15 cellular contexts compared by ENCODE assay signal in the genomic region with DNA sequence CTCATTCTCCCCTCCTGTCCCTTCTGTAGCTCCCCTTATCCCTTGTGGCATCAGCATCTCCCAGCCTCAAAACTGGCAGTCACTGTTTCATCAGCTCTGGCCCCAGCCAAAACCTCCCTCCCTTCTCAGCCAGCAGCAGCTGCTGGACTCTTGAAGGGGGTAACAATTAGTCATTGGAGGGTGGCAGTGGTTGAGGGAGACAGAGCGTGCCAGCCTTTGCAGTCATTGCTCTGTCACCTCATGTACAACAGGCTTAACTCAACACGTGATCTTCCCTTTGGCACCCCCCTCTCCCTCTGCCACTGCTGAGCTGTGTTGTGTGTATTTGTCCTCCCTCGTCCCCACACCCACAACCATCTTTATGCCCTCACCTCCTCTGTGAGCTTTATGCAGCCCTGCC. TPM values are rescaled to one million over a fixed set of nuclear protein-coding genes. Genes with fewer than 3 reads are reported as not detected.
DNase-seq lines count a peak whose midpoint lies in the region; ATAC-seq and TF ChIP-seq lines count a peak whose summit lies in the region.
"Had no signal": no experiment of that assay in that cellular context is flagged by ENCODE, and none has a peak within 500 bp of the region (broad histone marks: within the 10 kb centered on the region; RNA-seq: fewer than 3 reads in every experiment).

No MANE protein-coding gene starts in this region.

- H3K4me3 ChIP-seq in thyroid gland (replicated peaks in 1 of 3) = no peak overlapping the region
- H3K4me3 ChIP-seq: SK-N-MC, uterus had no signal

- DNase-seq in NK-92 treated with Interleukin-12 subunit alpha and Interleukin-12 subunit beta, amount 100 ng/mL, for 24 hours (lab: John Stamatoyannopoulos, UW) = peak; percentile 5
- DNase-seq in NK-92 (lab: John Stamatoyannopoulos, UW; ENCODE audit: unreplicated experiment) (no peak), NCI-H2107 (lab: John Stamatoyannopoulos, UW) (peak; percentile 86), renal cortical epithelial cell (ENCODE audit: low read depth) (peak; percentile 30), hepatic stellate cell (ENCODE audit: low spot score) (no peak), thyroid gland (no peak), COLO668 (lab: John Stamatoyannopoulos, UW; ENCODE audit: unreplicated experiment) (no peak)
- DNase-seq: activated CD4-positive, CD25-positive, alpha-beta regulatory T cell treated with anti-CD3 and anti-CD28 coated beads, Interleukin-2, amount 50 U/mL, for 72 hours; activated T-cell treated with anti-CD3 and anti-CD28 coated beads, Interleukin-2, amount 50 U/mL, for 24 hours; KBM-7; uterus had no signal

- intact Hi-C loops in thyroid gland (cut with DNase I) = no loop called here

- H3K9me3 ChIP-seq in thyroid gland = no peaks in the 10 kb centered on the region
- H3K9me3 ChIP-seq: uterus had no signal

- no peaks in the 10 kb centered on the region for H3K27me3 ChIP-seq in thyroid gland
- H3K27me3 ChIP-seq: uterus had no signal

- WGBS in thyroid gland, 2 donors = 70 to 80% methylated on average over 3 of the region's 3 CpGs

- no peak for TF ChIP-seq CTCF in thyroid gland (IDR thresholded peaks at IDR 0.05)

- H3K4me1 ChIP-seq in thyroid gland = no peaks in the 10 kb centered on the region
- H3K4me1 ChIP-seq: uterus had no signal

- no peak for TF ChIP-seq POLR2A in thyroid gland (IDR thresholded peaks at IDR 0.05)

- no peaks in the 10 kb centered on the region for H3K36me3 ChIP-seq in thyroid gland
- H3K36me3 ChIP-seq: uterus had no signal

- no peak overlapping the region for H3K27ac ChIP-seq in thyroid gland
- H3K27ac ChIP-seq: SK-N-MC, uterus had no signal

- peak; percentile 33 for ATAC-seq in esophagus mucosa

RNA-seq across cellular contexts. Expression of gene RBP2, which starts 28.2 kb away (rescaled TPM):
- not detected for total RNA-seq in esophagus mucosa
- total RNA-seq in renal cortical epithelial cell = not detected in 2 replicates
- total RNA-seq in thyroid gland = not detected
- total RNA-seq: NCI-H460, skeletal muscle tissue, uterus had no signal

RNA-seq across cellular contexts. Expression of gene COPB2, which starts 58.7 kb away (rescaled TPM):
- 75.2 TPM for total RNA-seq in esophagus mucosa
- total RNA-seq in renal cortical epithelial cell = 216 and 238 TPM in 2 replicates
- 100 to 1,000 TPM; 106 to 202 (median 137) TPM for total RNA-seq in thyroid gland

Comparison
In these comparisons a context has a peak if more than half of its experiments do, and no peak if none do; other contexts are left out.
1. DNase-seq: peak in NK-92 treated with Interleukin-12 subunit alpha and Interleukin-12 subunit beta, amount 100 ng/mL, for 24 hours (single experiment), NCI-H2107 (single experiment) and renal cortical epithelial cell (single experiment); none in NK-92 (single experiment), hepatic stellate cell (single experiment), thyroid gland (0 of 2) and COLO668 (single experiment).